In the genomic region with DNA sequence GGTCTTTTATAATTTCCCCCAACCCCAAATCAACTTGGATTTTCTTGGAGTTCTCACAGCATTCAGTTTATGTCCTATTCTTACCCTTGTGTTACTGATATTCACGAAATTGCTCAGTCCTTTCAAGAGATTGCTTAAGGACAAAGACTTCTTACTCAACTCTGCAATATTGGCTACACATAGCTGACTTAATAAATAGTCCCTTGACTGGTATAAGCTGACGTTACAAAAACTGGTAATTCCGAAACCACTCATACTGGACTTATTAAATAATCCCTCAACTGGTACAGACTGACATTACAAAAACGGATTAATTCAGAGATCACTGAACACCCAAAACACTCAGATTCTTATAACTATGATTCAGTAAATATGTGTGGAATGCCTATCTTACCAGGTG, we compare ENCODE assay signal across 8 cellular contexts. TPM values are rescaled to one million over a fixed set of nuclear protein-coding genes. Genes with fewer than 3 reads are reported as not detected.
DNase-seq lines count a peak whose midpoint lies in the region; ATAC-seq and TF ChIP-seq lines count a peak whose summit lies in the region.

No MANE protein-coding gene starts in this region.

- peaks cover 15 to 78% (median 37%) of the 10 kb centered on the region in 9 donors for H3K9me3 Mint-ChIP-seq in naive thymus-derived CD8-positive, alpha-beta T cell

- peaks cover 24% of the 10 kb centered on the region for H3K79me2 ChIP-seq in Karpas-422 (ENCODE audit: low read length)

- DNase-seq in AG09309 (ENCODE audit: low read depth) = no peak
- no peak for DNase-seq in Karpas-422
- no peak for DNase-seq in coronary artery (ENCODE audit: low spot score)
- no peak for DNase-seq in naive thymus-derived CD8-positive, alpha-beta T cell
- DNase-seq in hepatic stellate cell (ENCODE audit: low spot score) = no peak
- DNase-seq in A172 (ENCODE audit: low spot score) = no peak
- DNase-seq in NCI-H2107 (lab: John Stamatoyannopoulos, UW) = no peak

- peaks cover 53% of the 10 kb centered on the region for H3K36me3 ChIP-seq in Karpas-422 (ENCODE audit: insufficient read depth, low read length)

- H3K27me3 ChIP-seq in Karpas-422 (ENCODE audit: low read length) = no peaks in the 10 kb centered on the region

- POLR2A ChIA-PET in naive thymus-derived CD8-positive, alpha-beta T cell (lab: Charles Lee) = interaction anchor here (0.7 to 5.2 kb wide), 18 partner anchors 15 to 280 kb away, joined by 3 to 59 read pairs (median 4); partner anchors contain the start of genes CLUAP1, OR1F1, ZNF174 and ZNF213

- peaks cover 35% of the 10 kb centered on the region for H3K9me3 ChIP-seq in Karpas-422 (ENCODE audit: low read length)

- H3K36me3 Mint-ChIP-seq in naive thymus-derived CD8-positive, alpha-beta T cell = peaks cover 44 to 78% (median 44%) of the 10 kb centered on the region in 3 donors

- H2AFZ ChIP-seq in Karpas-422 (ENCODE audit: low read length) = no peak overlapping the region

- H3K9me2 ChIP-seq in Karpas-422 (replicated peaks; ENCODE audit: insufficient read depth, low read length) = no peaks in the 10 kb centered on the region

- H3K9ac ChIP-seq in Karpas-422 (ENCODE audit: low read length) = no peak overlapping the region

- H3K27me3 Mint-ChIP-seq in naive thymus-derived CD8-positive, alpha-beta T cell = no peaks in the 10 kb centered on the region

- no peak overlapping the region for H3K27ac ChIP-seq in Karpas-422 (ENCODE audit: low read length)
- no peak overlapping the region for H3K27ac ChIP-seq in coronary artery

- H3K4me2 ChIP-seq in Karpas-422 (ENCODE audit: low read depth, low read length, poor library complexity, severe bottlenecking) = no peak overlapping the region

- peaks cover 9 to 31% (median 20%) of the 10 kb centered on the region in 4 donors for H3K4me1 Mint-ChIP-seq in naive thymus-derived CD8-positive, alpha-beta T cell

- no peak for ATAC-seq in naive thymus-derived CD8-positive, alpha-beta T cell
- no peak for ATAC-seq in HG02642 (IDR thresholded peaks at IDR 0.05; ENCODE audit: poor library complexity, unreplicated experiment)

- no peaks in the 10 kb centered on the region for H4K20me1 ChIP-seq in Karpas-422 (ENCODE audit: insufficient read depth, low read depth, low read length)

- H3K4me3 ChIP-seq in AG09309 (ENCODE audit: control insufficient read depth, low read depth, low read length) (peak overlapping the region; percentile 95), Karpas-422 (ENCODE audit: low read length) (peak overlapping the region; percentile 84; the same call in 1 of the 2 replicates), coronary artery (peak overlapping the region; percentile 83)

- peak overlapping the region; percentile 75 to 90 (median 84) for H3K4me3 Mint-ChIP-seq in naive thymus-derived CD8-positive, alpha-beta T cell

- TF ChIP-seq CTCF in AG09309 (IDR thresholded peaks at IDR 0.05; ENCODE audit: control insufficient read depth, insufficient read depth, low read depth, low read length, missing control alignments) = no peak
- TF ChIP-seq CTCF in coronary artery (IDR thresholded peaks at IDR 0.05) = no peak

- H3K27ac Mint-ChIP-seq in naive thymus-derived CD8-positive, alpha-beta T cell = peak overlapping the region; percentile 37 to 93 (median 80)

- peaks cover 13% of the 10 kb centered on the region for H3K4me1 ChIP-seq in Karpas-422 (ENCODE audit: low read length)

RNA-seq across cellular contexts. Expression of gene TIGD7, which starts 0.9 kb away (rescaled TPM):
- total RNA-seq in Karpas-422 (2014; rRNA removed; shearing (Covaris generic); ENCODE audit: low replicate concordance) = 2.8 and 4.1 TPM in 2 replicates
- 10 to 100 TPM; 12.6 to 15.6 TPM for total RNA-seq in naive thymus-derived CD8-positive, alpha-beta T cell
- 1 to 10 TPM; 5.8 to 7.0 (median 5.8) TPM for polyA plus RNA-seq in naive thymus-derived CD8-positive, alpha-beta T cell
- 7.0 and 11.0 TPM in 2 replicates for total RNA-seq in A172 (2014; rRNA removed; shearing (Covaris generic))

RNA-seq across cellular contexts. Expression of gene ZNF75A, which starts 0.9 kb away (rescaled TPM):
- 22.0 and 26.1 TPM in 2 replicates for total RNA-seq in Karpas-422 (2014; rRNA removed; shearing (Covaris generic); ENCODE audit: low replicate concordance)
- total RNA-seq in naive thymus-derived CD8-positive, alpha-beta T cell = 100 to 1,000 TPM; 117 to 128 TPM
- 10 to 100 TPM; 18.2 to 32.3 (median 23.6) TPM for polyA plus RNA-seq in naive thymus-derived CD8-positive, alpha-beta T cell
- 20.2 and 26.1 TPM in 2 replicates for total RNA-seq in A172 (2014; rRNA removed; shearing (Covaris generic))

RNA-seq across cellular contexts. Expression of gene ZNF263, which starts 21.1 kb away (rescaled TPM):
- 26.6 and 45.7 TPM in 2 replicates for total RNA-seq in Karpas-422 (2014; rRNA removed; shearing (Covaris generic); ENCODE audit: low replicate concordance)
- total RNA-seq in naive thymus-derived CD8-positive, alpha-beta T cell = 10 to 100 TPM; 53.5 to 60.1 TPM
- 10 to 100 TPM; 33.9 to 62.2 (median 54.2) TPM for polyA plus RNA-seq in naive thymus-derived CD8-positive, alpha-beta T cell
- 37.0 and 63.5 TPM in 2 replicates for total RNA-seq in A172 (2014; rRNA removed; shearing (Covaris generic))

RNA-seq across cellular contexts. Expression of gene MEFV, which starts 47.9 kb away (rescaled TPM):
- total RNA-seq in Karpas-422 (2014; rRNA removed; shearing (Covaris generic); ENCODE audit: low replicate concordance) = not detected in 2 replicates
- total RNA-seq in naive thymus-derived CD8-positive, alpha-beta T cell = under 1 TPM; 0.41 to 0.60 TPM
- not detected for polyA plus RNA-seq in naive thymus-derived CD8-positive, alpha-beta T cell
- total RNA-seq in A172 (2014; rRNA removed; shearing (Covaris generic)) = 0.29 TPM in 1 of 2 replicates, not detected in the other

RNA-seq across cellular contexts. Expression of gene OR2C1, which starts 51.3 kb away (rescaled TPM):
- 0.14 TPM in 1 of 2 replicates, not detected in the other for total RNA-seq in Karpas-422 (2014; rRNA removed; shearing (Covaris generic); ENCODE audit: low replicate concordance)
- total RNA-seq in naive thymus-derived CD8-positive, alpha-beta T cell = not detected
- polyA plus RNA-seq in naive thymus-derived CD8-positive, alpha-beta T cell = under 1 TPM in 2 of 3 donors, not detected in 1; 0.39 TPM
- total RNA-seq in A172 (2014; rRNA removed; shearing (Covaris generic)) = not detected in 2 replicates
